8 cellular contexts compared by ENCODE assay signal in the genomic region with DNA sequence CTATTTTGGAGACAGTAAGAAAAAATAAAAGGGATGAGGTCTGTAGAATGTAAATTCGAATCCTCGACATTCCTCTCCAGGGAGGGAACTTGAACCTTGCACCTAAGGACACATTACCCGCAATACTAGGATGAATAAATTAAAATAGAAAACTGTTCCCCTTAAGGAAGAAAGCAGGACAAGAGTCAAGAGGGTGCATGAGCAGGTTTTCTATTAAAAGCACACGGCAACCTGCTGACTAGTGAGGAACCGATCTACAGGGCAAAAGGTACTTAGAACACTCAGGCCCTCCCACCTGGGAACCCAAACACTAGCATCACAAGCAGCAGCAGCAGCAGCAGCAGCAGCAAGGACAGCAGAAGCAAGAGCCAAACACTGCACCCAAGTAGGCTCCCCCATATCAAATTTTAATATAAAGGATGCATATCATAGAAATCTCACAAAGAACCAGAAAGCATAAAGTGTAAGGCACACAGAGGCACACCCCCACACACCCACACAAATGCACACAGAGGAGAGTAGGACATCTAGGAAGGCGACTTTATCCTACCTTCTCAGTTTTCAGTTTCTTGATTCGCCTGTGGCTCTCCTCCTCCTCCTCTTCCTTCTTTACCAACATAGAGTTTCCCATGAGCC. TPM values are rescaled to one million over a fixed set of nuclear protein-coding genes. Genes with fewer than 3 reads are reported as not detected.
DNase-seq lines count a peak whose midpoint lies in the region; ATAC-seq and TF ChIP-seq lines count a peak whose summit lies in the region.

No MANE protein-coding gene starts in this region.

- H3K4me2 ChIP-seq in OCI-LY1 (ENCODE audit: low read length) = peak overlapping the region; percentile 77

- H3K27me3 ChIP-seq in OCI-LY1 (ENCODE audit: insufficient read depth, low read length) = no peaks in the 10 kb centered on the region

- DNase-seq in germinal center (ENCODE audit: low spot score) (peak; percentile 54), retinal pigment epithelial cell (ENCODE audit: low read depth) (no peak), posterior cingulate gyrus (no peak), DMS114 treated with DMSO at 0.1 percent for 48 hours (lab: John Stamatoyannopoulos, UW; ENCODE audit: unreplicated experiment) (no peak)
- DNase-seq in stimulated activated CD4-positive, alpha-beta T cell treated with anti-CD3 and anti-CD28 coated beads, Interleukin-15, amount 100 ng/mL, for 24 hours = no peak
- DNase-seq in activated CD8-positive, alpha-beta T cell treated with anti-CD3 and anti-CD28 coated beads for 36 hours = no peak

- peaks cover 39% of the 10 kb centered on the region for H3K27me3 Mint-ChIP-seq in activated CD8-positive, alpha-beta T cell treated with anti-CD3 and anti-CD28 coated beads for 36 hours

- intact Hi-C loops in posterior cingulate gyrus (cut with DNase I) = loop anchor here (5.0 to 10.0 kb wide), 3 partner anchors 86 to 669 kb away; no protein-coding TSS in a partner anchor
- intact Hi-C loops in activated CD8-positive, alpha-beta T cell treated with anti-CD3 and anti-CD28 coated beads for 36 hours (cut with micrococcal nuclease) = no loop called here

- peaks cover 24% of the 10 kb centered on the region for H3K4me1 Mint-ChIP-seq in activated CD8-positive, alpha-beta T cell treated with anti-CD3 and anti-CD28 coated beads for 36 hours (ENCODE audit: low read depth)

- H3K27ac Mint-ChIP-seq in activated CD8-positive, alpha-beta T cell treated with anti-CD3 and anti-CD28 coated beads for 36 hours = no peak overlapping the region

- H2AFZ ChIP-seq in OCI-LY1 (ENCODE audit: low read length) = no peak overlapping the region

- H4K20me1 ChIP-seq in OCI-LY1 (ENCODE audit: insufficient read depth, low read length) = no peaks in the 10 kb centered on the region

- H3K9me3 ChIP-seq in OCI-LY1 (ENCODE audit: low read length) = no peaks in the 10 kb centered on the region

- 0 out of 2 replicates have a peak, but pooled peaks cover 9% of the 10 kb centered on the region for H3F3A ChIP-seq in OCI-LY1 (ENCODE audit: insufficient read depth, low read length)

- CTCF ChIA-PET in activated CD8-positive, alpha-beta T cell treated with anti-CD3 and anti-CD28 coated beads for 36 hours (lab: Charles Lee) = no interaction called here

- peaks cover 83% of the 10 kb centered on the region for H3K79me2 ChIP-seq in OCI-LY1 (ENCODE audit: insufficient read depth, low read length)

- H3K27ac ChIP-seq in OCI-LY1 (ENCODE audit: low read depth, low read length, poor library complexity, severe bottlenecking) = peak overlapping the region; percentile 99

- TF ChIP-seq CTCF in OCI-LY1 (IDR thresholded peaks at IDR 0.05; ENCODE audit: low read length) (no peak), retinal pigment epithelial cell (conservative IDR thresholded peaks at IDR 0.05; ENCODE audit: low read depth, low read length) (no peak)
- no peak for TF ChIP-seq CTCF in activated CD8-positive, alpha-beta T cell treated with anti-CD3 and anti-CD28 coated beads for 36 hours (IDR thresholded peaks at IDR 0.05)

- peak overlapping the region; percentile 96 for H3K9ac ChIP-seq in OCI-LY1 (ENCODE audit: low read length)

- ATAC-seq in GM18868 (IDR thresholded peaks at IDR 0.05; ENCODE audit: unreplicated experiment) = peak; percentile 19
- no peak for ATAC-seq in activated CD8-positive, alpha-beta T cell treated with anti-CD3 and anti-CD28 coated beads for 36 hours

- H3K4me3 ChIP-seq in OCI-LY1 (ENCODE audit: low read depth, low read length, poor library complexity, severe bottlenecking) (peak overlapping the region; percentile 78), retinal pigment epithelial cell (ENCODE audit: low read length) (peak overlapping the region; percentile 61)

- POLR2A ChIA-PET in activated CD8-positive, alpha-beta T cell treated with anti-CD3 and anti-CD28 coated beads for 36 hours (lab: Charles Lee) = no interaction called here

- peaks cover 11% of the 10 kb centered on the region for H3K36me3 ChIP-seq in OCI-LY1 (ENCODE audit: insufficient read depth, low read length)

- H3K4me1 ChIP-seq in OCI-LY1 (ENCODE audit: insufficient read depth, low read length, severe bottlenecking) = peaks cover 43% of the 10 kb centered on the region

- H3K9me2 ChIP-seq in OCI-LY1 (ENCODE audit: low read depth, low read length) = no peaks in the 10 kb centered on the region

- no peaks in the 10 kb centered on the region for H3K36me3 Mint-ChIP-seq in activated CD8-positive, alpha-beta T cell treated with anti-CD3 and anti-CD28 coated beads for 36 hours (ENCODE audit: low read depth)

- H3K9me3 Mint-ChIP-seq in activated CD8-positive, alpha-beta T cell treated with anti-CD3 and anti-CD28 coated beads for 36 hours = no peaks in the 10 kb centered on the region

- no peak overlapping the region for H3K4me3 Mint-ChIP-seq in activated CD8-positive, alpha-beta T cell treated with anti-CD3 and anti-CD28 coated beads for 36 hours

RNA-seq across cellular contexts. Expression of gene ZNF608, which starts 2.8 kb away (rescaled TPM):
- total RNA-seq in activated CD8-positive, alpha-beta T cell treated with anti-CD3 and anti-CD28 coated beads for 36 hours = not detected
